In genomic region chr11:132607575-132607974, GRCh38 we compare ENCODE assay signal across 24 cellular contexts.
"Had no signal": no experiment of that assay in that cellular context is flagged by ENCODE, and none has a peak within 500 bp of the region (broad histone marks: within the 10 kb centered on the region; RNA-seq: fewer than 3 reads in every experiment).

No MANE protein-coding gene starts in this region.

- H3K9me3 ChIP-seq: suprapubic skin, uterus had no signal

- H3K27ac ChIP-seq: coronary artery, hepatocyte, neural progenitor cell, suprapubic skin, uterus had no signal

- DNase-seq: activated B cell treated with CpG ODN at 0.5 μM for 24 hours; activated CD4-positive, alpha-beta memory T cell treated with anti-CD3 and anti-CD28 coated beads for 36 hours; activated CD4-positive, alpha-beta T cell treated with anti-CD3 and anti-CD28 coated beads for 4 hours; activated effector memory CD4-positive, alpha-beta T cell treated with anti-CD3 and anti-CD28 coated beads, Interleukin-2, amount 50 U/mL, for 16 hours; activated naive CD4-positive, alpha-beta T cell treated with anti-CD3 and anti-CD28 coated beads, Interleukin-2, amount 10 ng/mL, durations not matched to agents 7 days and 5 days; activated T-cell treated with anti-CD3 and anti-CD28 coated beads, Interleukin-2, amount 50 U/mL, for 72 hours; cerebellar nuclear complex; foreskin fibroblast; glutamatergic neuron; immature natural killer cell; naive thymus-derived CD4-positive, alpha-beta T cell; stimulated activated CD4-positive, alpha-beta T cell treated with anti-CD3 and anti-CD28 coated beads, Interleukin-4, amount 100 ng/mL, for 4 hours; T1000; trophoblast cell; uterus had no signal

- H3K27me3 Mint-ChIP-seq: activated B cell treated with CpG ODN at 0.5 μM for 24 hours; activated CD4-positive, alpha-beta memory T cell treated with anti-CD3 and anti-CD28 coated beads for 36 hours; activated naive CD4-positive, alpha-beta T cell treated with anti-CD3 and anti-CD28 coated beads, Interleukin-2, amount 10 ng/mL, durations not matched to agents 7 days and 5 days; stimulated activated naive CD8-positive, alpha-beta T cell treated with anti-CD3 and anti-CD28 coated beads, Interleukin-15, Interleukin-2, amounts not matched to agents 100 ng/mL and 50 ng/mL, for 24 hours had no signal

- H3K4me3 ChIP-seq: coronary artery, hepatocyte, lung, neural progenitor cell, suprapubic skin, uterus had no signal

- H3K4me3 Mint-ChIP-seq: activated B cell treated with CpG ODN at 0.5 μM for 24 hours; activated CD4-positive, alpha-beta memory T cell treated with anti-CD3 and anti-CD28 coated beads for 36 hours; activated naive CD4-positive, alpha-beta T cell treated with anti-CD3 and anti-CD28 coated beads, Interleukin-2, amount 10 ng/mL, durations not matched to agents 7 days and 5 days; activated T-cell treated with anti-CD3 and anti-CD28 coated beads, Interleukin-2, amount 50 U/mL, for 72 hours; immature natural killer cell; naive thymus-derived CD4-positive, alpha-beta T cell; neural progenitor cell; stimulated activated naive CD8-positive, alpha-beta T cell treated with anti-CD3 and anti-CD28 coated beads, Interleukin-15, Interleukin-2, amounts not matched to agents 100 ng/mL and 50 ng/mL, for 24 hours; T-helper 1 cell treated with Interleukin-12 subunit alpha and Interleukin-12 subunit beta and Interleukin-4 antibody, amounts not matched to agents 30 μg/mL and 1 μg/mL, for 36 hours had no signal

- H3K36me3 Mint-ChIP-seq: activated CD4-positive, alpha-beta memory T cell treated with anti-CD3 and anti-CD28 coated beads for 36 hours; activated naive CD4-positive, alpha-beta T cell treated with anti-CD3 and anti-CD28 coated beads, Interleukin-2, amount 10 ng/mL, durations not matched to agents 7 days and 5 days; immature natural killer cell; naive thymus-derived CD4-positive, alpha-beta T cell had no signal

- H3K9me3 Mint-ChIP-seq: activated CD4-positive, alpha-beta memory T cell treated with anti-CD3 and anti-CD28 coated beads for 36 hours; stimulated activated naive CD8-positive, alpha-beta T cell treated with anti-CD3 and anti-CD28 coated beads, Interleukin-15, Interleukin-2, amounts not matched to agents 100 ng/mL and 50 ng/mL, for 24 hours had no signal

- ATAC-seq: left lobe of liver; naive thymus-derived CD4-positive, alpha-beta T cell had no signal

- H3K4me1 ChIP-seq: neural progenitor cell, suprapubic skin, uterus had no signal

- H3K4me1 Mint-ChIP-seq: activated B cell treated with CpG ODN at 0.5 μM for 24 hours; activated naive CD4-positive, alpha-beta T cell treated with anti-CD3 and anti-CD28 coated beads, Interleukin-2, amount 10 ng/mL, durations not matched to agents 7 days and 5 days; immature natural killer cell had no signal

- H3K36me3 ChIP-seq: neural progenitor cell, suprapubic skin, uterus had no signal

- H3K27me3 ChIP-seq: hepatocyte, neural progenitor cell, suprapubic skin, uterus had no signal

- H3K27ac Mint-ChIP-seq: activated B cell treated with CpG ODN at 0.5 μM for 24 hours; activated CD4-positive, alpha-beta memory T cell treated with anti-CD3 and anti-CD28 coated beads for 36 hours; activated naive CD4-positive, alpha-beta T cell treated with anti-CD3 and anti-CD28 coated beads, Interleukin-2, amount 10 ng/mL, durations not matched to agents 7 days and 5 days; activated T-cell treated with anti-CD3 and anti-CD28 coated beads, Interleukin-2, amount 50 U/mL, for 72 hours; immature natural killer cell; naive thymus-derived CD4-positive, alpha-beta T cell; neural progenitor cell; progenitor cell of endocrine pancreas; stimulated activated naive CD8-positive, alpha-beta T cell treated with anti-CD3 and anti-CD28 coated beads, Interleukin-15, Interleukin-2, amounts not matched to agents 100 ng/mL and 50 ng/mL, for 24 hours; T-helper 1 cell treated with Interleukin-12 subunit alpha and Interleukin-12 subunit beta and Interleukin-4 antibody, amounts not matched to agents 30 μg/mL and 1 μg/mL, for 36 hours had no signal
